Comparison of ENCODE assay signal across 8 cellular contexts in the genomic region with DNA sequence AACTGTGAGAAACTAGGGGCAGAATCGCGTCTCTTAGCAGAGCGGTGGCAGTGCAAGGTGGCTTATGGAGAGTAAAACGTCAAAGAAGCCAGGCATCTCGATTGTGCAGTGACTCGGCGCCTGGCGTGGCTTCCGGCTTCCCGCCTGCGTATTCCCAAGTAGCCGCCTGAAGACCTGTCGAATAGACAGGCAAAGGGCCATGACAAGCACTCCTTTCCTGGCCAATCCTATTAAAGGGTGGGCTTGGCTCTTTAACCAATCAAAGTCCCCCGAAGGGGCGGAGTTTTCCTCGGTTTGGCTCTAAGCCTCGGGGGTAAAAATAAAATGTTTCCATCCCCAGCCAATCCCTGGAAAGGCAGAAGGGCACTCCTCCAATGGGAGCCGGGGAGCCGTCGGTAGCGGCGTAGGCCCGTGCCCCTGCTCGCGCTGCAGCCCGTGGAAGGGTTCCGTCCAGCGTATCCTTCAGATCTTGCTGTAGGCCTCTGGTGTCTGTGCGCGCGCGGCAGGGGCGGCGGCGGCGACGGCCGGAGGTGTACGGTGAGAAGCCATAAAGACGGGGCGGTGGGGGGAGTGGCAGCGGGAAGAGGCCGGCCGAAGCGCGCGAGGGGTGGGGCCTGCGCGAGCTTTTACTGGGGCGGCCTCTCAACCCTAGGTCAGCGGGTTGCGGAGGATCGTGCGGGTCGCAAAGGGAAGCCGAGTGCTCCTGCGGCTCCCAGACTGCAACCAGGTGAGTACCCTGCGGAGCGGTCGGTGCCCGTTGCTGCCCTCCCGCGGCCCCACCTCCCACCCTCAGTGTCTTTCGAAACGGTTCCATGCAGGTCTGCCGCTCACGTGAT. TPM values are rescaled to one million over a fixed set of nuclear protein-coding genes. Genes with fewer than 3 reads are reported as not detected.
DNase-seq lines count a peak whose midpoint lies in the region; ATAC-seq lines count a peak whose summit lies in the region.

Gene KANTR, plus strand, starts transcription at position 395 of the 836 bp plus-strand sequence. CDS start 30,131 bp downstream, outside the sequence.

- peaks cover under 1% of the 10 kb centered on the region for H3K27me3 Mint-ChIP-seq in dendritic cell treated with granulocyte-macrophage colony-stimulating factor and Interleukin-4, amounts not matched to agents 40 ng/mL and 50 ng/mL, for 4 days

- H3K27ac Mint-ChIP-seq in dendritic cell treated with granulocyte-macrophage colony-stimulating factor and Interleukin-4, amounts not matched to agents 40 ng/mL and 50 ng/mL, for 4 days = peak within 1 kb of the TSS; percentile 94

- H3K9me3 ChIP-seq in BLaER1 treated with 17β-estradiol and CSF1 and Interleukin-3, amounts not matched to agents 10 nM and 100 nM (replicated peaks in 1 of 11) = no peaks in the 10 kb centered on the region

- ATAC-seq in GM19328 (IDR thresholded peaks at IDR 0.05; ENCODE audit: unreplicated experiment) = peak; percentile 73
- ATAC-seq in HG03520 (IDR thresholded peaks at IDR 0.05; ENCODE audit: unreplicated experiment) = peak; percentile 78
- peak; percentile 88 for ATAC-seq in left lobe of liver

- H3K9ac ChIP-seq in BLaER1 treated with 17β-estradiol and CSF1 and Interleukin-3, amounts not matched to agents 10 nM and 100 nM = peak within 1 kb of the TSS; percentile 66 to 81 (median 77)

- H3K4me2 ChIP-seq in BLaER1 treated with 17β-estradiol and CSF1 and Interleukin-3, amounts not matched to agents 10 nM and 100 nM = peak within 1 kb of the TSS; percentile 65 to 83 (median 78)

- H3K27ac ChIP-seq in BLaER1 treated with 17β-estradiol and CSF1 and Interleukin-3, amounts not matched to agents 10 nM and 100 nM = peak within 1 kb of the TSS; percentile 17 to 77 (median 72); a peak in 20 of 22 replicates

- peaks cover 10% of the 10 kb centered on the region for H3K4me1 Mint-ChIP-seq in dendritic cell treated with granulocyte-macrophage colony-stimulating factor and Interleukin-4, amounts not matched to agents 40 ng/mL and 50 ng/mL, for 4 days (ENCODE audit: low read depth)

- 0 out of 22 replicates have a peak, but pooled peaks cover 0 to 8% (median 0%) of the 10 kb centered on the region in 11 experiments for H4K20me1 ChIP-seq in BLaER1 treated with 17β-estradiol and CSF1 and Interleukin-3, amounts not matched to agents 10 nM and 100 nM

- DNase-seq in NCI-H526 treated with DMSO at 0.1 percent for 48 hours (lab: John Stamatoyannopoulos, UW) (peak; percentile 91), left lobe of liver (ENCODE audit: low spot score) (peak; percentile 86)
- DNase-seq in activated CD4-positive, alpha-beta T cell treated with anti-CD3 and anti-CD28 coated beads, Interleukin-2, amount 50 U/mL, for 24 hours (ENCODE audit: low read depth in 1 of 2, low spot score in 1 of 2) = peak; percentile 37 to 77
- DNase-seq in stimulated activated CD4-positive, alpha-beta T cell treated with anti-CD3 and anti-CD28 coated beads, Interleukin-2, amount 100 ng/mL, for 4 hours (ENCODE audit: low read depth) = peak; percentile 56

- peak within 1 kb of the TSS; percentile 91 for H3K4me3 Mint-ChIP-seq in dendritic cell treated with granulocyte-macrophage colony-stimulating factor and Interleukin-4, amounts not matched to agents 40 ng/mL and 50 ng/mL, for 4 days

- H3K36me3 ChIP-seq in BLaER1 treated with 17β-estradiol and CSF1 and Interleukin-3, amounts not matched to agents 10 nM and 100 nM = peaks cover 0 to 7% (median 3%) of the 10 kb centered on the region in 11 experiments; a peak in 8 of 22 replicates

- H3K9me3 Mint-ChIP-seq in dendritic cell treated with granulocyte-macrophage colony-stimulating factor and Interleukin-4, amounts not matched to agents 40 ng/mL and 50 ng/mL, for 4 days = no peaks in the 10 kb centered on the region

- H3K36me3 Mint-ChIP-seq in dendritic cell treated with granulocyte-macrophage colony-stimulating factor and Interleukin-4, amounts not matched to agents 40 ng/mL and 50 ng/mL, for 4 days (ENCODE audit: low read depth) = peaks cover 12% of the 10 kb centered on the region

- H3K27me3 ChIP-seq in BLaER1 treated with 17β-estradiol and CSF1 and Interleukin-3, amounts not matched to agents 10 nM and 100 nM = peaks cover 36 to 80% (median 64%) of the 10 kb centered on the region in 11 experiments

- H3K4me3 ChIP-seq in BLaER1 treated with 17β-estradiol and CSF1 and Interleukin-3, amounts not matched to agents 10 nM and 100 nM = peak within 1 kb of the TSS; percentile 61 to 75 (median 68)

- intact Hi-C loops in dendritic cell treated with granulocyte-macrophage colony-stimulating factor and Interleukin-4, amounts not matched to agents 40 ng/mL and 50 ng/mL, for 4 days (cut with micrococcal nuclease) = loop anchor here (1.0 kb wide), 1 partner anchor 12 kb away; the partner anchor contains the start of gene TSPYL2

- peaks cover 0 to 9% (median 8%) of the 10 kb centered on the region in 10 experiments; a peak in 13 of 20 replicates for H3K4me1 ChIP-seq in BLaER1 treated with 17β-estradiol and CSF1 and Interleukin-3, amounts not matched to agents 10 nM and 100 nM

RNA-seq across cellular contexts. Expression of gene KANTR, which starts in this region (rescaled TPM):
- 5.0 TPM for total RNA-seq in left lobe of liver

Comparison
In these comparisons a context has a peak if more than half of its experiments do, and no peak if none do; other contexts are left out.
1. Peak in every context shown above with its lines: DNase-seq, ATAC-seq, H3K4me3 ChIP-seq and H3K27ac ChIP-seq.